Comparison of ENCODE assay signal across 8 cellular contexts in the genomic region with DNA sequence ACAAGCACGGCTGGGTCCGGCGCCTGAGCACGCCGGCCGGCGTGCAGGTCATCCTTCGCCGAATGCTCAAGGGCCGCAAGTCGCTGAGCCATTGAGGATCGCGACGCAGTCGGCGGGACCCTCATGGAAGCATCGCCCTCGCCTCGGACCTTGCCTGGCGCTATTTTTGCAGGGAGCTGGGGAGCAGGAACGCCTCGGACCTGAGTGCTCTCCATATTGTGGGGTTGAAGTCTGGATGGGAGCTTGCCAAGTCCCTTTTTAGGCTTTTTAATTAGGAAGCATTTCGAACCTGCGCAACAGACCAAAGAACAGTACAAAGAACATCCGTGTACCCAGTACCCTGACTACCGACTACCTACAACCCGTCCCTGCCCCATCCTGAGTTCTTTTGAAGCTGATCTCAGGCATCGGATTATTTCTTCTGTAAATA. TPM values are rescaled to one million over a fixed set of nuclear protein-coding genes. Genes with fewer than 3 reads are reported as not detected.
A peak's percentile ranks its signal among the peaks of the same experiment; 100 is the strongest.
DNase-seq lines count a peak whose midpoint lies in the region; ATAC-seq and TF ChIP-seq lines count a peak whose summit lies in the region.

No MANE protein-coding gene starts in this region.

- H3K9ac ChIP-seq in SU-DHL-6 (ENCODE audit: low read length): peak overlapping the region; percentile 87

- H3K9me3 ChIP-seq in SU-DHL-6 (ENCODE audit: insufficient read depth, low read length) (no peaks in the 10 kb centered on the region), right cardiac atrium (ENCODE audit: control insufficient read depth, low read length) (no peaks in the 10 kb centered on the region)

- H2AFZ ChIP-seq in SU-DHL-6 (ENCODE audit: low read depth, low read length, severe bottlenecking): peak overlapping the region; percentile 57

- H3K27me3 ChIP-seq in SU-DHL-6 (ENCODE audit: low read length) (no peaks in the 10 kb centered on the region), right cardiac atrium (ENCODE audit: control insufficient read depth, insufficient read depth) (no peaks in the 10 kb centered on the region)

- no peaks in the 10 kb centered on the region for H3K36me3 ChIP-seq in SU-DHL-6 (ENCODE audit: low read length)

- H3K79me2 ChIP-seq in SU-DHL-6 (ENCODE audit: insufficient read depth, low read length): peaks cover 27% of the 10 kb centered on the region

- no peaks in the 10 kb centered on the region for H3K4me1 ChIP-seq in right cardiac atrium (ENCODE audit: control insufficient read depth, insufficient read depth, low read length)

- peak; percentile 46 for DNase-seq in NCI-H146 (lab: John Stamatoyannopoulos, UW)
- DNase-seq in NCI-H146 treated with DMSO at 0.1 percent for 48 hours (lab: John Stamatoyannopoulos, UW; ENCODE audit: unreplicated experiment): no peak
- no peak for DNase-seq in right cardiac atrium
- DNase-seq in SKM-1 treated with dmso at 0.1 percent for 144 hours (lab: John Stamatoyannopoulos, UW; ENCODE audit: unreplicated experiment): no peak
- no peak for DNase-seq in cerebellar cortex (ENCODE audit: low spot score)

- peaks cover 25% of the 10 kb centered on the region for H3F3A ChIP-seq in SU-DHL-6 (ENCODE audit: insufficient read depth)

- no peaks in the 10 kb centered on the region for H4K20me1 ChIP-seq in SU-DHL-6 (ENCODE audit: low read depth, low read length)

- H3K4me3 ChIP-seq in SU-DHL-6 (ENCODE audit: insufficient read depth, low read length, poor library complexity, severe bottlenecking) (peak overlapping the region; percentile 91), right cardiac atrium (ENCODE audit: low read length) (peak overlapping the region; percentile 44), skin epidermis (peak overlapping the region; percentile 47 to 72 (median 57))

- peak overlapping the region; percentile 100 for H3K4me2 ChIP-seq in SU-DHL-6 (ENCODE audit: low read depth, low read length, poor library complexity, severe bottlenecking)

- no peaks in the 10 kb centered on the region for H3K9me2 ChIP-seq in SU-DHL-6 (replicated peaks; ENCODE audit: insufficient read depth, low read length)

- 10% methylated on average over 28 of the region's 28 CpGs for whole genome bisulfite sequencing in right cardiac atrium

- intact Hi-C loops in right cardiac atrium (cut with DNase I): no loop called here

- ATAC-seq in right cardiac atrium: no peak
- ATAC-seq in GM18873 (IDR thresholded peaks at IDR 0.05; ENCODE audit: low FRiP score, unreplicated experiment): no peak

- no peak for TF ChIP-seq CTCF in SU-DHL-6 (IDR thresholded peaks at IDR 0.05; ENCODE audit: insufficient read depth, low read length, poor library complexity, severe bottlenecking)

- H3K27ac ChIP-seq in SU-DHL-6 (ENCODE audit: low read depth, low read length) (peak overlapping the region; percentile 87), right cardiac atrium (ENCODE audit: low read length) (peak overlapping the region; percentile 86), skin epidermis (peak overlapping the region in 20 of 21 experiments; percentile 68 to 94 (median 88))

RNA-seq across cellular contexts. Expression of a gene that starts 0.6 kb away (rescaled TPM):
- 100 to 1,000 TPM; 131 to 180 (median 164) TPM for total RNA-seq in right cardiac atrium
- 321 TPM for polyA plus RNA-seq in right cardiac atrium

RNA-seq across cellular contexts. Expression of a gene that starts 3.1 kb away (rescaled TPM):
- total RNA-seq in right cardiac atrium: 10 to 100 TPM; 29.7 to 33.6 (median 30.8) TPM
- polyA plus RNA-seq in right cardiac atrium: 92.5 TPM

RNA-seq across cellular contexts. Expression of a gene that starts 3.1 kb away (rescaled TPM):
- total RNA-seq in right cardiac atrium: 10 to 100 TPM; 12.7 to 17.0 (median 14.3) TPM
- 15.8 TPM for polyA plus RNA-seq in right cardiac atrium

RNA-seq across cellular contexts. Expression of a gene that starts 24.6 kb away (rescaled TPM):
- under 1 TPM; 0.11 to 0.53 (median 0.21) TPM for total RNA-seq in right cardiac atrium
- 0.18 TPM for polyA plus RNA-seq in right cardiac atrium

RNA-seq across cellular contexts. Expression of a gene that starts 28.4 kb away (rescaled TPM):
- total RNA-seq in right cardiac atrium: 10 to 100 TPM in 1 of 4 donors, 1 to 10 TPM in 3; 7.1 to 10.9 (median 8.7) TPM
- polyA plus RNA-seq in right cardiac atrium: 7.8 TPM
